Comparison of ENCODE assay signal across 8 cellular contexts in the genomic region with DNA sequence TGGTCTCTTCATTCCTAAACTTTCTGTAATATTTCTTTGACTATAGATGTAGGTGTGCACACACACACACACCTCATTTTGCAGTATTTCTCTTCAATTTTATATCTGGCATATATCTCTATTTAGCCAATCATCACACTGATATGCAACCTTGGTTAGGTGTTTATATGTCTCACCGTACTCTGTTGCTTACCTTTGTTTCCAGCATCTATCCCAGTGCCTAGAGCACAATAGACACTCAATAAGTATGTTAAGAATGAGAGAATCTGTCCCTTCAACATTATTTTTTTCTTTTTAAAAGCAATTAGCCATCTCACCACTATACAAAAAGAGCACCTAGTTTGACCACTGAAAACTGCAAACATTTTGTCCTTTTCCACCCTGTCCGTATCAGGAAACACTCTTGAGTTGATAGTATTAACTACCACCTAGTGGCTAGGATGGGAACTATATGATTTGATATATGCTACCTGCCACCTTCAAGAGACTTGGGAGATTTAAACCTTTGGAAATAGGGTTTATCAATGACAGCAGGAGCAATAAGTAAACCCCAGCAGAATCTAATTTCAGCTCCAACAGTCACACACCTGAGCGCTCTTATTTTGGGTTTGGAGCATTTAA. TPM values are rescaled to one million over a fixed set of nuclear protein-coding genes. Genes with fewer than 3 reads are reported as not detected.
A peak's percentile ranks its signal among the peaks of the same experiment; 100 is the strongest.
DNase-seq lines count a peak whose midpoint lies in the region; ATAC-seq lines count a peak whose summit lies in the region.

No MANE protein-coding gene starts in this region.

- no peaks in the 10 kb centered on the region for H3K36me3 Mint-ChIP-seq in activated CD4-positive, alpha-beta T cell treated with anti-CD3 and anti-CD28 coated beads, Interleukin-2, amount 10 ng/mL, durations not matched to agents 24 days and 14 days (ENCODE audit: low read depth)

- ATAC-seq in GM18858 (IDR thresholded peaks at IDR 0.05; ENCODE audit: unreplicated experiment), result peak; percentile 61
- ATAC-seq in HG03354 (IDR thresholded peaks at IDR 0.05; ENCODE audit: poor library complexity, severe bottlenecking, unreplicated experiment), result peak; percentile 61

- intact Hi-C loops in activated CD4-positive, alpha-beta T cell treated with anti-CD3 and anti-CD28 coated beads, Interleukin-2, amount 10 ng/mL, durations not matched to agents 24 days and 14 days (cut with micrococcal nuclease), result no loop called here

- H3K4me3 Mint-ChIP-seq in activated CD4-positive, alpha-beta T cell treated with anti-CD3 and anti-CD28 coated beads, Interleukin-2, amount 10 ng/mL, durations not matched to agents 24 days and 14 days, result no peak overlapping the region

- H3K27ac Mint-ChIP-seq in activated CD4-positive, alpha-beta T cell treated with anti-CD3 and anti-CD28 coated beads, Interleukin-2, amount 10 ng/mL, durations not matched to agents 24 days and 14 days, result no peak overlapping the region

- H3K4me1 Mint-ChIP-seq in activated CD4-positive, alpha-beta T cell treated with anti-CD3 and anti-CD28 coated beads, Interleukin-2, amount 10 ng/mL, durations not matched to agents 24 days and 14 days, result no peaks in the 10 kb centered on the region

- no peaks in the 10 kb centered on the region for H3K27me3 Mint-ChIP-seq in activated CD4-positive, alpha-beta T cell treated with anti-CD3 and anti-CD28 coated beads, Interleukin-2, amount 10 ng/mL, durations not matched to agents 24 days and 14 days

- DNase-seq in AG20443 (ENCODE audit: low spot score), result peak; percentile 22
- DNase-seq in SW480 (ENCODE audit: low spot score), result peak; percentile 30
- DNase-seq in kidney tubule cell (ENCODE audit: low spot score), result peak; percentile 55
- DNase-seq in activated CD4-positive, alpha-beta T cell treated with anti-CD3 and anti-CD28 coated beads, Interleukin-2, amount 10 ng/mL, durations not matched to agents 24 days and 14 days, result no peak
- DNase-seq in GF-D8 (lab: John Stamatoyannopoulos, UW), result no peak
- no peak for DNase-seq in 8988T

- H3K9me3 Mint-ChIP-seq in activated CD4-positive, alpha-beta T cell treated with anti-CD3 and anti-CD28 coated beads, Interleukin-2, amount 10 ng/mL, durations not matched to agents 24 days and 14 days, result no peaks in the 10 kb centered on the region

RNA-seq across cellular contexts. Expression of a gene that starts 48.7 kb away (rescaled TPM):
- not detected in 2 replicates for total RNA-seq in activated CD4-positive, alpha-beta T cell treated with anti-CD3 and anti-CD28 coated beads, Interleukin-2, amount 10 ng/mL, durations not matched to agents 24 days and 14 days

Comparison
In these comparisons a context has a peak if more than half of its experiments do, and no peak if none do; other contexts are left out.
1. DNase-seq: peak in AG20443 (single experiment), SW480 (single experiment) and kidney tubule cell (single experiment); none in activated CD4-positive, alpha-beta T cell treated with anti-CD3 and anti-CD28 coated beads, Interleukin-2, amount 10 ng/mL, durations not matched to agents 24 days and 14 days (single experiment), GF-D8 (single experiment) and 8988T (single experiment).